In the genomic region with DNA sequence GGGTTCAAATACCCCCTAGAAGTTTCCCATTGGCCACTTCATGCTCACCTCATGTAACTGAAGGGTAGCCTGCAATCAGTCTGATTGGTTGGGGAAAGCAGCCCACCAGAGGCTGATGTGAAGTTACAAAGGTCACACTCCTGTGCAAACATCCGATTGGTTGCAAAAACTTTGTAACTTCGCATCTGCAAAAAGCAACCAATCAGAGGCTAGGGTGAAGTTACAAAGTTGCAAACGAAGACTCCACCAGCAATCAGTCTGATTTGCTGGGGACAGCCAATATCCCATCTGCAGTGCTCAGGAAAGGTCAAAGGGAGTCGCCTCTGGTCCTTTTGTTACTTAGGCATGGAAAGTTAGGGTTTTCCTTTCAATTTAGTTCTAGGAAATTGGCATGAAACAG, we compare ENCODE assay signal across 21 cellular contexts. TPM values are rescaled to one million over a fixed set of nuclear protein-coding genes. Genes with fewer than 3 reads are reported as not detected.
A peak's percentile ranks its signal among the peaks of the same experiment; 100 is the strongest.
DNase-seq lines count a peak whose midpoint lies in the region; ATAC-seq, FAIRE-seq and TF ChIP-seq lines count a peak whose summit lies in the region.
"Had no signal": no experiment of that assay in that cellular context is flagged by ENCODE, and none has a peak within 500 bp of the region (broad histone marks: within the 10 kb centered on the region; RNA-seq: fewer than 3 reads in every experiment).

No MANE protein-coding gene starts in this region.

- H3K9me3 Mint-ChIP-seq in WTC11 (peaks cover 21% of the 10 kb centered on the region), neural crest cell (peaks cover 8% of the 10 kb centered on the region)
- H3K9me3 Mint-ChIP-seq in CD8-positive, alpha-beta memory T cell = no peaks in the 10 kb centered on the region
- H3K9me3 Mint-ChIP-seq: CD4-positive, alpha-beta memory T cell; GM23338; HFFc6 had no signal

- H3K4me1 Mint-ChIP-seq in WTC11 (peaks cover 24% of the 10 kb centered on the region), neural crest cell (peaks cover 25% of the 10 kb centered on the region)
- peaks cover 40 to 74% (median 56%) of the 10 kb centered on the region in 3 donors for H3K4me1 Mint-ChIP-seq in CD8-positive, alpha-beta memory T cell

- no peaks in the 10 kb centered on the region for H3K36me3 ChIP-seq in pancreas
- no peaks in the 10 kb centered on the region for H3K36me3 ChIP-seq in CD8-positive, alpha-beta memory T cell (ENCODE audit: insufficient read depth, low read length)

- no peaks in the 10 kb centered on the region for H3K4me1 ChIP-seq in pancreas
- no peaks in the 10 kb centered on the region for H3K4me1 ChIP-seq in CD8-positive, alpha-beta memory T cell (ENCODE audit: insufficient read depth, low read length)

- no peak overlapping the region for H3K4me3 ChIP-seq in pancreas
- no peak overlapping the region for H3K4me3 ChIP-seq in CD8-positive, alpha-beta memory T cell (ENCODE audit: low read length)
- H3K4me3 ChIP-seq: GM23338 had no signal

- no peak for FAIRE-seq in pancreas (lab: Jason Lieb, UNC)
- FAIRE-seq: A204.1, D721Med had no signal

- peaks cover 20% of the 10 kb centered on the region for H3K36me3 Mint-ChIP-seq in WTC11
- peaks cover 20% of the 10 kb centered on the region for H3K36me3 Mint-ChIP-seq in neural crest cell (ENCODE audit: low read depth)
- peaks cover 0 to 17% (median 2%) of the 10 kb centered on the region in 3 donors for H3K36me3 Mint-ChIP-seq in CD8-positive, alpha-beta memory T cell

- no peak for DNase-seq in WTC11 (ENCODE audit: low spot score)
- DNase-seq in left lobe of liver (ENCODE audit: low spot score) = no peak
- no peak for DNase-seq in neural crest cell (ENCODE audit: low read depth, low spot score)
- no peak for DNase-seq in pancreas
- DNase-seq in CD8-positive, alpha-beta memory T cell = no peak
- DNase-seq: ACHN; AML-193; CD4-positive, alpha-beta memory T cell; DMS79; GDM1; H7; HFFc6 had no signal

- intact Hi-C loops in pancreas (cut with DNase I) = no loop called here

- POLR2A ChIA-PET in WTC11 (lab: Charles Lee) = no interaction called here
- POLR2A ChIA-PET in CD8-positive, alpha-beta memory T cell (lab: Charles Lee) = no interaction called here

- CTCF ChIA-PET in WTC11 (lab: Charles Lee) = no interaction called here
- CTCF ChIA-PET in CD8-positive, alpha-beta memory T cell (lab: Charles Lee) = no interaction called here

- 89% methylated on average over 4 of the region's 4 CpGs for WGBS in pancreas, 2 donors

- no peak for TF ChIP-seq CTCF in WTC11 (IDR thresholded peaks at IDR 0.05)
- no peak for TF ChIP-seq CTCF in neural crest cell (conservative IDR thresholded peaks at IDR 0.05)
- TF ChIP-seq CTCF in pancreas (IDR thresholded peaks at IDR 0.05) = no peak

- H3K27ac Mint-ChIP-seq in WTC11 (no peak overlapping the region), neural crest cell (ENCODE audit: unreplicated experiment) (peak overlapping the region; percentile 43)
- H3K27ac Mint-ChIP-seq in CD8-positive, alpha-beta memory T cell = peak overlapping the region in 2 of 8 donors; percentile 30 to 83
- H3K27ac Mint-ChIP-seq: GM23338, HFFc6 had no signal

- H3K27me3 ChIP-seq in pancreas = no peaks in the 10 kb centered on the region
- H3K27me3 ChIP-seq in CD8-positive, alpha-beta memory T cell (ENCODE audit: insufficient read depth, low read length, poor library complexity, severe bottlenecking) = no peaks in the 10 kb centered on the region

- no peak overlapping the region for H3K27ac ChIP-seq in pancreas
- no peak overlapping the region for H3K27ac ChIP-seq in CD8-positive, alpha-beta memory T cell (ENCODE audit: low read depth, low read length)
- H3K27ac ChIP-seq: C4-2B, KMS-11 had no signal

- H3K4me3 Mint-ChIP-seq in WTC11 (no peak overlapping the region), neural crest cell (no peak overlapping the region)
- H3K4me3 Mint-ChIP-seq in CD8-positive, alpha-beta memory T cell = no peak overlapping the region
- H3K4me3 Mint-ChIP-seq: CD4-positive, alpha-beta memory T cell; GM23338; HFFc6 had no signal

- no peaks in the 10 kb centered on the region for H3K27me3 Mint-ChIP-seq in WTC11 (ENCODE audit: low read depth)
- no peaks in the 10 kb centered on the region for H3K27me3 Mint-ChIP-seq in neural crest cell (ENCODE audit: low read depth)
- H3K27me3 Mint-ChIP-seq in CD8-positive, alpha-beta memory T cell = no peaks in the 10 kb centered on the region
- H3K27me3 Mint-ChIP-seq: CD4-positive, alpha-beta memory T cell had no signal

- ATAC-seq in WTC11 = no peak
- ATAC-seq in left lobe of liver = peak; percentile 63
- no peak for ATAC-seq in pancreas
- no peak for ATAC-seq in HG03521 (IDR thresholded peaks at IDR 0.05; ENCODE audit: unreplicated experiment)
- ATAC-seq in HG03280 (IDR thresholded peaks at IDR 0.05; ENCODE audit: unreplicated experiment) = no peak
- ATAC-seq: GM23338, HCT116 had no signal

- no peaks in the 10 kb centered on the region for H3K9me3 ChIP-seq in pancreas
- no peaks in the 10 kb centered on the region for H3K9me3 ChIP-seq in CD8-positive, alpha-beta memory T cell (ENCODE audit: low read length)
- H3K9me3 ChIP-seq: Caco-2 had no signal

TF ChIP-seq in WTC11, 78 proteins besides CTCF, POLR2A, EP300 and RAD21:
- peak; percentile 43; the same call in 1 of the 2 replicates for TF ChIP-seq NFYB (CRISPR knock-in tag; conservative IDR thresholded peaks at IDR 0.05; ENCODE audit: low read depth)
- TF ChIP-seq, protein P1, sequence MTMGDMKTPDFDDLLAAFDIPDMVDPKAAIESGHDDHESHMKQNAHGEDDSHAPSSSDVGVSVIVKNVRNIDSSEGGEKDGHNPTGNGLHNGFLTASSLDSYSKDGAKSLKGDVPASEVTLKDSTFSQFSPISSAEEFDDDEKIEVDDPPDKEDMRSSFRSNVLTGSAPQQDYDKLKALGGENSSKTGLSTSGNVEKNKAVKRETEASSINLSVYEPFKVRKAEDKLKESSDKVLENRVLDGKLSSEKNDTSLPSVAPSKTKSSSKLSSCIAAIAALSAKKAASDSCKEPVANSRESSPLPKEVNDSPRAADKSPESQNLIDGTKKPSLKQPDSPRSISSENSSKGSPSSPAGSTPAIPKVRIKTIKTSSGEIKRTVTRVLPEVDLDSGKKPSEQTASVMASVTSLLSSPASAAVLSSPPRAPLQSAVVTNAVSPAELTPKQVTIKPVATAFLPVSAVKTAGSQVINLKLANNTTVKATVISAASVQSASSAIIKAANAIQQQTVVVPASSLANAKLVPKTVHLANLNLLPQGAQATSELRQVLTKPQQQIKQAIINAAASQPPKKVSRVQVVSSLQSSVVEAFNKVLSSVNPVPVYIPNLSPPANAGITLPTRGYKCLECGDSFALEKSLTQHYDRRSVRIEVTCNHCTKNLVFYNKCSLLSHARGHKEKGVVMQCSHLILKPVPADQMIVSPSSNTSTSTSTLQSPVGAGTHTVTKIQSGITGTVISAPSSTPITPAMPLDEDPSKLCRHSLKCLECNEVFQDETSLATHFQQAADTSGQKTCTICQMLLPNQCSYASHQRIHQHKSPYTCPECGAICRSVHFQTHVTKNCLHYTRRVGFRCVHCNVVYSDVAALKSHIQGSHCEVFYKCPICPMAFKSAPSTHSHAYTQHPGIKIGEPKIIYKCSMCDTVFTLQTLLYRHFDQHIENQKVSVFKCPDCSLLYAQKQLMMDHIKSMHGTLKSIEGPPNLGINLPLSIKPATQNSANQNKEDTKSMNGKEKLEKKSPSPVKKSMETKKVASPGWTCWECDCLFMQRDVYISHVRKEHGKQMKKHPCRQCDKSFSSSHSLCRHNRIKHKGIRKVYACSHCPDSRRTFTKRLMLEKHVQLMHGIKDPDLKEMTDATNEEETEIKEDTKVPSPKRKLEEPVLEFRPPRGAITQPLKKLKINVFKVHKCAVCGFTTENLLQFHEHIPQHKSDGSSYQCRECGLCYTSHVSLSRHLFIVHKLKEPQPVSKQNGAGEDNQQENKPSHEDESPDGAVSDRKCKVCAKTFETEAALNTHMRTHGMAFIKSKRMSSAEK (CRISPR knock-in tag; IDR thresholded peaks at IDR 0.05; ENCODE audit: borderline replicate concordance) = no peak

RNA-seq across cellular contexts. Expression of a gene that starts 40.1 kb away (rescaled TPM):
- total RNA-seq in WTC11 (2021) (86.4 to 87.1 TPM (median 86.5 TPM) in 3 replicates), left lobe of liver (20.9 TPM), neural crest cell (80.9 and 81.9 TPM in 2 replicates), pancreas (10 to 100 TPM; 15.6 to 31.8 (median 18.5) TPM)
- 1 to 10 TPM; 5.4 to 6.6 TPM for polyA plus RNA-seq in pancreas
- 10 to 100 TPM; 41.9 to 42.1 TPM for total RNA-seq in CD8-positive, alpha-beta memory T cell
- 3.8 TPM for polyA plus RNA-seq in CD8-positive, alpha-beta memory T cell
